25 cellular contexts compared by ENCODE assay signal in genomic region chr11:116600930-116601329, GRCh38.
"Had no signal": no experiment of that assay in that cellular context is flagged by ENCODE, and none has a peak within 500 bp of the region (broad histone marks: within the 10 kb centered on the region; RNA-seq: fewer than 3 reads in every experiment).

No MANE protein-coding gene starts in this region.

- FAIRE-seq: endometrium, small intestine had no signal

- H3K27me3 ChIP-seq: brain microvascular endothelial cell, colonic mucosa, neural progenitor cell, transverse colon, uterus had no signal

- H2AFZ ChIP-seq: neural progenitor cell had no signal

- H3K36me3 ChIP-seq: brain microvascular endothelial cell, colonic mucosa, gastroesophageal sphincter, heart left ventricle, left lung, neural progenitor cell, transverse colon, uterus had no signal

- DNase-seq: activated CD4-positive, alpha-beta memory T cell treated with anti-CD3 and anti-CD28 coated beads, Interleukin-2, amount 10 ng/mL, durations not matched to agents 7 days and 5 days; activated CD4-positive, alpha-beta T cell treated with anti-CD3 and anti-CD28 coated beads for 4 hours; activated CD8-positive, alpha-beta memory T cell treated with anti-CD3 and anti-CD28 coated beads, Interleukin-2, amount 10 ng/mL, durations not matched to agents 7 days and 5 days; activated naive CD4-positive, alpha-beta T cell treated with anti-CD3 and anti-CD28 coated beads, Interleukin-2, amount 10 ng/mL, durations not matched to agents 7 days and 5 days; brain microvascular endothelial cell; colonic mucosa; heart left ventricle; left lung; naive thymus-derived CD4-positive, alpha-beta T cell; psoas muscle; right cardiac atrium; small intestine; stimulated activated CD4-positive, alpha-beta T cell treated with anti-CD3 and anti-CD28 coated beads, Interleukin-15, amount 100 ng/mL, for 24 hours; stimulated activated CD4-positive, alpha-beta T cell treated with anti-CD3 and anti-CD28 coated beads, Interleukin-2, amount 100 ng/mL, for 48 hours; T-helper 17 cell; transverse colon; uterus had no signal

- H3K9me3 Mint-ChIP-seq: activated CD4-positive, alpha-beta memory T cell treated with anti-CD3 and anti-CD28 coated beads, Interleukin-2, amount 10 ng/mL, durations not matched to agents 7 days and 5 days; activated naive CD4-positive, alpha-beta T cell treated with anti-CD3 and anti-CD28 coated beads, Interleukin-2, amount 10 ng/mL, durations not matched to agents 7 days and 5 days; activated T-helper 2 cell treated with anti-CD3 and anti-CD28 coated beads, Interferon-gamma antibody, Interleukin-2, Interleukin-4, amounts not matched to agents 10 μg/mL and 5 μg/mL and 100 μg/mL, durations not matched to agents 14 hours and 24 hours and 36 hours; central memory CD8-positive, alpha-beta T cell; memory B cell; neural progenitor cell; stimulated activated naive CD8-positive, alpha-beta T cell treated with anti-CD3 and anti-CD28 coated beads, Interleukin-15, Interleukin-2, amounts not matched to agents 100 ng/mL and 50 ng/mL, for 24 hours; WTC11 had no signal

- ATAC-seq: activated CD8-positive, alpha-beta memory T cell treated with anti-CD3 and anti-CD28 coated beads, Interleukin-2, amount 10 ng/mL, durations not matched to agents 7 days and 5 days; gastroesophageal sphincter; heart left ventricle; left lung; naive thymus-derived CD4-positive, alpha-beta T cell; psoas muscle; T-helper 17 cell; WTC11 had no signal

- H3K4me3 Mint-ChIP-seq: activated CD4-positive, alpha-beta memory T cell treated with anti-CD3 and anti-CD28 coated beads, Interleukin-2, amount 10 ng/mL, durations not matched to agents 7 days and 5 days; activated CD8-positive, alpha-beta memory T cell treated with anti-CD3 and anti-CD28 coated beads, Interleukin-2, amount 10 ng/mL, durations not matched to agents 7 days and 5 days; activated naive CD4-positive, alpha-beta T cell treated with anti-CD3 and anti-CD28 coated beads, Interleukin-2, amount 10 ng/mL, durations not matched to agents 7 days and 5 days; central memory CD8-positive, alpha-beta T cell; memory B cell; naive thymus-derived CD4-positive, alpha-beta T cell; neural progenitor cell; stimulated activated naive CD8-positive, alpha-beta T cell treated with anti-CD3 and anti-CD28 coated beads, Interleukin-15, Interleukin-2, amounts not matched to agents 100 ng/mL and 50 ng/mL, for 24 hours; T-helper 17 cell; WTC11 had no signal

- H3K36me3 Mint-ChIP-seq: activated CD8-positive, alpha-beta memory T cell treated with anti-CD3 and anti-CD28 coated beads, Interleukin-2, amount 10 ng/mL, durations not matched to agents 7 days and 5 days; activated naive CD4-positive, alpha-beta T cell treated with anti-CD3 and anti-CD28 coated beads, Interleukin-2, amount 10 ng/mL, durations not matched to agents 7 days and 5 days; memory B cell; naive thymus-derived CD4-positive, alpha-beta T cell; neural progenitor cell; WTC11 had no signal

- H3K27me3 Mint-ChIP-seq: activated CD4-positive, alpha-beta memory T cell treated with anti-CD3 and anti-CD28 coated beads, Interleukin-2, amount 10 ng/mL, durations not matched to agents 7 days and 5 days had no signal

- H3K9me3 ChIP-seq: colonic mucosa, gastroesophageal sphincter, heart left ventricle, left lung, psoas muscle, transverse colon, uterus had no signal

- H3K4me2 ChIP-seq: neural progenitor cell had no signal

- H3K9ac ChIP-seq: neural progenitor cell had no signal

- H3K4me1 ChIP-seq: colonic mucosa, gastroesophageal sphincter, heart left ventricle, left lung, neural progenitor cell, psoas muscle, transverse colon had no signal

- H3K4me1 Mint-ChIP-seq: activated CD4-positive, alpha-beta memory T cell treated with anti-CD3 and anti-CD28 coated beads, Interleukin-2, amount 10 ng/mL, durations not matched to agents 7 days and 5 days; activated CD8-positive, alpha-beta memory T cell treated with anti-CD3 and anti-CD28 coated beads, Interleukin-2, amount 10 ng/mL, durations not matched to agents 7 days and 5 days; activated naive CD4-positive, alpha-beta T cell treated with anti-CD3 and anti-CD28 coated beads, Interleukin-2, amount 10 ng/mL, durations not matched to agents 7 days and 5 days; central memory CD8-positive, alpha-beta T cell; memory B cell; T-helper 17 cell had no signal

- H3K27ac ChIP-seq: brain microvascular endothelial cell, colonic mucosa, gastroesophageal sphincter, heart left ventricle, left lung, neural progenitor cell, psoas muscle, transverse colon had no signal

- H3K4me3 ChIP-seq: colonic mucosa, gastroesophageal sphincter, heart left ventricle, left lung, neural progenitor cell, psoas muscle, transverse colon, uterus had no signal
